In the genomic region with DNA sequence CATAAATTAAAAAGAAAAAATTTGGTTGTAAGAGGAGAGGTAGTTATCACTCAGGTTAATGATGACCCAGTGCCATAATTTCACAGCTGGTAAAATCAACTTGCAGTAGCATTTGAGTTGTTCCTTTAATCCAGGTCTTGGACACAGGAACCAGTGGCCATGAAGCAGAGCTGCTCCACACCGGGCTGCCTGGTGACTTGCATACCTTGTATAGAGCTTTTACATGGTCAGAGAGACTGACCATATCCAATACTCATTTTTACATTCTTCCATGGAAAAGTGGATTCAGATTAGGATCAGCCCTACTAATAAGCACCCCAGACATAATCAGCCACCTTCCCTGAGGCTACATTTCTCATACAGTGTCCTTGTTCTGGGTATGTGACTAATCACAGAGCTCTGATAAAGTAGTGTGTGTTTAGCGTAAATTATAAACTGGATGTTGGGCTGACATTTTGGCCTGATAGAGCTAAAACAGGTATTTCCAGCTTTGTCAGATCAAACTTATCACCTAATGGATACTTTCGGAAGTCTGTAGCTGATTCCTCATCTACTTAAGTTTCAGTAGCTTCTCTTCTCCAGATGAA, we compare ENCODE assay signal across 26 cellular contexts.
DNase-seq lines count a peak whose midpoint lies in the region; ATAC-seq and TF ChIP-seq lines count a peak whose summit lies in the region.
"Had no signal": no experiment of that assay in that cellular context is flagged by ENCODE, and none has a peak within 500 bp of the region (broad histone marks: within the 10 kb centered on the region; RNA-seq: fewer than 3 reads in every experiment).

No MANE protein-coding gene starts in this region.

- no peak overlapping the region for H3K4ac ChIP-seq in trophoblast cell (ENCODE audit: low read depth, low read length)

- H2AK5ac ChIP-seq in trophoblast cell (ENCODE audit: low read length): no peak overlapping the region

- H2AFZ ChIP-seq in hepatocyte: no peak overlapping the region
- no peak overlapping the region for H2AFZ ChIP-seq in trophoblast cell (ENCODE audit: insufficient read depth, low read length, poor library complexity)

- peak overlapping the region; percentile 29 for H3K4me2 ChIP-seq in hepatocyte
- no peak overlapping the region for H3K4me2 ChIP-seq in trophoblast cell (ENCODE audit: low read length)

- H3K4me3 ChIP-seq in hepatocyte (no peak overlapping the region), trophoblast cell (ENCODE audit: low read depth, low read length) (no peak overlapping the region)
- H3K4me3 ChIP-seq: adrenal gland, esophagus muscularis mucosa, gastrocnemius medialis, K562, thyroid gland had no signal

- H3K9ac ChIP-seq in trophoblast cell (ENCODE audit: low read length): no peak overlapping the region

- no peak overlapping the region for H3K18ac ChIP-seq in trophoblast cell (ENCODE audit: low read length)

- H3K27ac ChIP-seq in hepatocyte (peak overlapping the region; percentile 31), trophoblast cell (ENCODE audit: low read depth, low read length) (no peak overlapping the region)
- H3K27ac ChIP-seq: adrenal gland, brain microvascular endothelial cell, C4-2B, esophagus muscularis mucosa, gastrocnemius medialis, thyroid gland, WERI-Rb-1 had no signal

- ATAC-seq in GM18517 (IDR thresholded peaks at IDR 0.05; ENCODE audit: unreplicated experiment) (no peak), GM21360 (IDR thresholded peaks at IDR 0.05; ENCODE audit: unreplicated experiment) (no peak)
- ATAC-seq: gastrocnemius medialis, K562 had no signal

- no peak overlapping the region for H2BK12ac ChIP-seq in trophoblast cell (ENCODE audit: low read length)

- DNase-seq in EL (peak; percentile 36), RPMI7951 (ENCODE audit: low read depth) (peak; percentile 78), hepatocyte (ENCODE audit: low spot score) (peak; percentile 18), trophoblast cell (peak; percentile 20 to 57), NCI-H774 (lab: John Stamatoyannopoulos, UW) (no peak)
- DNase-seq in stimulated activated CD4-positive, alpha-beta T cell treated with anti-CD3 and anti-CD28 coated beads, Interleukin-15, amount 100 ng/mL, for 24 hours: no peak
- DNase-seq: activated CD4-positive, alpha-beta T cell treated with anti-CD3 and anti-CD28 coated beads, Interleukin-2, amount 10 ng/mL, durations not matched to agents 24 days and 14 days; activated naive CD4-positive, alpha-beta T cell; activated T-cell treated with anti-CD3 and anti-CD28 coated beads, Interleukin-2, amount 50 U/mL, for 48 hours; adrenal gland; brain microvascular endothelial cell; effector memory CD4-positive, alpha-beta T cell; gastrocnemius medialis; hippocampal formation; immature natural killer cell; NCI-H187; NCI-H524 treated with DMSO at 0.1 percent for 48 hours; stimulated activated CD4-positive, alpha-beta T cell treated with anti-CD3 and anti-CD28 coated beads, Interleukin-4, amount 100 ng/mL, for 24 hours; stimulated activated naive CD4-positive, alpha-beta T cell treated with Interleukin-2 at 50 U/mL for 16 hours; thyroid gland; WERI-Rb-1 had no signal

- H3K79me2 ChIP-seq in hepatocyte: no peaks in the 10 kb centered on the region
- no peaks in the 10 kb centered on the region for H3K79me2 ChIP-seq in trophoblast cell (ENCODE audit: control insufficient read depth, insufficient read depth, low read length, poor library complexity)

- WGBS in hepatocyte (ENCODE audit: low lambda C conversion rate, missing lambda C conversion rate): 48% methylated on average over 3 of the region's 3 CpGs
- no CpG with 5 or more reads among the region's 3 CpGs for WGBS in trophoblast cell (ENCODE audit: extremely low coverage, insufficient coverage, insufficient read length)

- no peak overlapping the region for H2BK5ac ChIP-seq in trophoblast cell (ENCODE audit: low read depth, low read length, poor library complexity)

- H3K4me1 ChIP-seq in hepatocyte (ENCODE audit: insufficient read depth) (peaks cover 5% of the 10 kb centered on the region), trophoblast cell (ENCODE audit: control insufficient read depth in 1 of 2, insufficient read depth in 2 of 2, low read length in 2 of 2) (peaks cover 4 to 7% of the 10 kb centered on the region in 2 experiments)
- H3K4me1 ChIP-seq: gastrocnemius medialis had no signal

- peaks cover 6% of the 10 kb centered on the region for H3K79me1 ChIP-seq in trophoblast cell (ENCODE audit: low read length)

- H3K14ac ChIP-seq in trophoblast cell (ENCODE audit: low read length): no peak overlapping the region

- no peak overlapping the region for H3K23ac ChIP-seq in trophoblast cell (ENCODE audit: low read length)

- H3K9me3 ChIP-seq in hepatocyte (ENCODE audit: low read depth) (no peaks in the 10 kb centered on the region), trophoblast cell (ENCODE audit: insufficient read depth, low read depth, low read length) (no peaks in the 10 kb centered on the region)
- H3K9me3 ChIP-seq: adrenal gland, esophagus muscularis mucosa, gastrocnemius medialis, thyroid gland had no signal

- H4K20me1 ChIP-seq in hepatocyte (ENCODE audit: insufficient read depth, poor library complexity, severe bottlenecking): no peaks in the 10 kb centered on the region

- H3K9me2 ChIP-seq in hepatocyte (replicated peaks; ENCODE audit: insufficient read depth): no peaks in the 10 kb centered on the region

- H4K8ac ChIP-seq in trophoblast cell (ENCODE audit: low read depth, low read length): no peak overlapping the region

- H3K27me3 ChIP-seq in hepatocyte (no peaks in the 10 kb centered on the region), trophoblast cell (ENCODE audit: insufficient read depth, low read length) (no peaks in the 10 kb centered on the region)
- H3K27me3 ChIP-seq: adrenal gland, brain microvascular endothelial cell, esophagus muscularis mucosa, gastrocnemius medialis, thyroid gland had no signal

- H4K12ac ChIP-seq in trophoblast cell (ENCODE audit: low read depth, low read length): no peak overlapping the region

- no peak overlapping the region for H4K91ac ChIP-seq in trophoblast cell (ENCODE audit: low read depth, low read length)

- no peak for TF ChIP-seq CTCF in hepatocyte (IDR thresholded peaks at IDR 0.05; ENCODE audit: poor library complexity)

- no peak overlapping the region for H2BK120ac ChIP-seq in trophoblast cell (ENCODE audit: insufficient read depth, low read length, poor library complexity)

- no peaks in the 10 kb centered on the region for H3K36me3 ChIP-seq in hepatocyte (replicated peaks; ENCODE audit: insufficient read depth, low read depth)
- no peaks in the 10 kb centered on the region for H3K36me3 ChIP-seq in trophoblast cell (ENCODE audit: control insufficient read depth in 1 of 2, insufficient read depth in 2 of 2, low read length in 2 of 2)
- H3K36me3 ChIP-seq: adrenal gland, brain microvascular endothelial cell, esophagus muscularis mucosa, gastrocnemius medialis, thyroid gland, WERI-Rb-1 had no signal

Comparison
In these comparisons a context has a peak if more than half of its experiments do, and no peak if none do; other contexts are left out.
1. DNase-seq: peak in EL (single experiment), RPMI7951 (single experiment), hepatocyte (single experiment) and trophoblast cell (2 of 2); none in NCI-H774 (single experiment) and stimulated activated CD4-positive, alpha-beta T cell treated with anti-CD3 and anti-CD28 coated beads, Interleukin-15, amount 100 ng/mL, for 24 hours (single experiment).